14 cellular contexts compared by ENCODE assay signal in genomic region chr11:78929906-78930220, GRCh38.
A peak's percentile ranks its signal among the peaks of the same experiment; 100 is the strongest.
DNase-seq lines count a peak whose midpoint lies in the region; ATAC-seq and TF ChIP-seq lines count a peak whose summit lies in the region.
"Had no signal": no experiment of that assay in that cellular context is flagged by ENCODE, and none has a peak within 500 bp of the region (broad histone marks: within the 10 kb centered on the region; RNA-seq: fewer than 3 reads in every experiment).

No MANE protein-coding gene starts in this region.

- H3K4me1 ChIP-seq in GM23338 (ENCODE audit: insufficient read depth): peaks cover 40% of the 10 kb centered on the region
- peaks cover 45% of the 10 kb centered on the region for H3K4me1 ChIP-seq in HUES64 (ENCODE audit: insufficient read depth, low read length)
- peaks cover 59% of the 10 kb centered on the region for H3K4me1 ChIP-seq in ectodermal cell (ENCODE audit: control insufficient read depth, insufficient read depth, low read length)
- H3K4me1 ChIP-seq: BLaER1 treated with 17β-estradiol and CSF1 and Interleukin-3, amounts not matched to agents 10 nM and 100 nM had no signal

- H3K79me2 ChIP-seq in GM23338 (replicated peaks; ENCODE audit: insufficient read depth): no peaks in the 10 kb centered on the region

- ATAC-seq in GM23338: peak; percentile 40
- ATAC-seq in HG03442 (IDR thresholded peaks at IDR 0.05; ENCODE audit: unreplicated experiment): no peak
- ATAC-seq: HepG2 had no signal

- no peak overlapping the region for H3K27ac Mint-ChIP-seq in GM23338
- peak overlapping the region; percentile 68 for H3K27ac Mint-ChIP-seq in mesothelial cell of epicardium
- H3K27ac Mint-ChIP-seq: CD4-positive, CD25-positive, alpha-beta regulatory T cell had no signal

- DNase-seq in GM23338 (ENCODE audit: low spot score): no peak
- DNase-seq in mesothelial cell of epicardium (ENCODE audit: low spot score in 2 of 2, unreplicated experiment in 2 of 2): no peak
- no peak for DNase-seq in 8988T
- no peak for DNase-seq in activated naive CD4-positive, alpha-beta T cell treated with anti-CD3 and anti-CD28 coated beads, Interleukin-2, amount 50 U/mL, for 16 hours
- no peak for DNase-seq in NCI-H524 (lab: John Stamatoyannopoulos, UW)
- DNase-seq: ACHN; CD4-positive, CD25-positive, alpha-beta regulatory T cell; DMS53; GF-D8 had no signal

- 0 out of 2 replicates have a peak, but pooled peaks cover 4% of the 10 kb centered on the region for H3F3A ChIP-seq in GM23338 (replicated peaks; ENCODE audit: low read depth)

- H3K27me3 Mint-ChIP-seq in GM23338 (ENCODE audit: insufficient read depth, low read depth, poor library complexity) (peaks cover 57% of the 10 kb centered on the region), mesothelial cell of epicardium (ENCODE audit: low read depth) (no peaks in the 10 kb centered on the region)

- H3K9me3 Mint-ChIP-seq in GM23338 (peaks cover 13% of the 10 kb centered on the region), mesothelial cell of epicardium (no peaks in the 10 kb centered on the region)

- H3K4me3 ChIP-seq in GM23338: peak overlapping the region; percentile 27
- H3K4me3 ChIP-seq in HUES64 (ENCODE audit: low read length): peak overlapping the region; percentile 26; the same call in 1 of the 2 replicates
- H3K4me3 ChIP-seq in ectodermal cell (ENCODE audit: insufficient read depth, low read depth, low read length): no peak overlapping the region
- H3K4me3 ChIP-seq: BLaER1 treated with 17β-estradiol and CSF1 and Interleukin-3, amounts not matched to agents 10 nM and 100 nM had no signal

- H3K36me3 ChIP-seq in GM23338 (ENCODE audit: insufficient read depth) (no peaks in the 10 kb centered on the region), HUES64 (ENCODE audit: insufficient read depth, low read length) (no peaks in the 10 kb centered on the region), ectodermal cell (ENCODE audit: control insufficient read depth, insufficient read depth, low read length) (no peaks in the 10 kb centered on the region)
- H3K36me3 ChIP-seq: BLaER1 treated with 17β-estradiol and CSF1 and Interleukin-3, amounts not matched to agents 10 nM and 100 nM had no signal

- no peak overlapping the region for H3K9ac ChIP-seq in HUES64 (ENCODE audit: low read depth, low read length)
- H3K9ac ChIP-seq: BLaER1 treated with 17β-estradiol and CSF1 and Interleukin-3, amounts not matched to agents 10 nM and 100 nM had no signal

- 30% methylated on average over 3 of the region's 3 CpGs for WGBS in HUES64
- 27 to 31% methylated on average over 3 of the region's 3 CpGs for WGBS in ectodermal cell, 2 experiments

- H3K36me3 Mint-ChIP-seq in GM23338 (ENCODE audit: low read depth) (peaks cover 11% of the 10 kb centered on the region; the same call in 2 of the 3 replicates), mesothelial cell of epicardium (peaks cover 4% of the 10 kb centered on the region)
- H3K36me3 Mint-ChIP-seq: CD4-positive, CD25-positive, alpha-beta regulatory T cell had no signal

- peak overlapping the region; percentile 35; the same call in 2 of the 3 replicates for H3K4me3 Mint-ChIP-seq in GM23338
- no peak overlapping the region for H3K4me3 Mint-ChIP-seq in mesothelial cell of epicardium
- H3K4me3 Mint-ChIP-seq: CD4-positive, CD25-positive, alpha-beta regulatory T cell had no signal

- TF ChIP-seq CTCF in GM23338 (conservative IDR thresholded peaks at IDR 0.05; ENCODE audit: low read depth in 2 of 2) (no peak), mesothelial cell of epicardium (IDR thresholded peaks at IDR 0.05; ENCODE audit: unreplicated experiment) (no peak)

- H3K9me3 ChIP-seq in HUES64 (ENCODE audit: insufficient read depth, low read depth, low read length) (no peaks in the 10 kb centered on the region), ectodermal cell (ENCODE audit: control insufficient read depth, low read length) (no peaks in the 10 kb centered on the region)
- H3K9me3 ChIP-seq: BLaER1 treated with 17β-estradiol and CSF1 and Interleukin-3, amounts not matched to agents 10 nM and 100 nM had no signal

- no peak overlapping the region for H2AFZ ChIP-seq in GM23338

- H3K4me1 Mint-ChIP-seq in GM23338 (peaks cover 44% of the 10 kb centered on the region), mesothelial cell of epicardium (peaks cover 75% of the 10 kb centered on the region)
- H3K4me1 Mint-ChIP-seq: CD4-positive, CD25-positive, alpha-beta regulatory T cell had no signal

- H4K20me1 ChIP-seq in GM23338 (replicated peaks; ENCODE audit: insufficient read depth): no peaks in the 10 kb centered on the region; the same call in 1 of the 2 replicates
- H4K20me1 ChIP-seq: BLaER1 treated with 17β-estradiol and CSF1 and Interleukin-3, amounts not matched to agents 10 nM and 100 nM had no signal

- no peaks in the 10 kb centered on the region for H3K9me2 ChIP-seq in GM23338 (ENCODE audit: insufficient read depth)

- H3K27me3 ChIP-seq in GM23338 (ENCODE audit: insufficient read depth) (peaks cover 69% of the 10 kb centered on the region), HUES64 (ENCODE audit: insufficient read depth, low read length) (peaks cover 55% of the 10 kb centered on the region), ectodermal cell (ENCODE audit: control insufficient read depth, insufficient read depth, low read length, poor library complexity, severe bottlenecking) (no peaks in the 10 kb centered on the region)
- H3K27me3 ChIP-seq: BLaER1 treated with 17β-estradiol and CSF1 and Interleukin-3, amounts not matched to agents 10 nM and 100 nM had no signal

- peak overlapping the region; percentile 61 for H3K4me2 ChIP-seq in GM23338
- H3K4me2 ChIP-seq: BLaER1 treated with 17β-estradiol and CSF1 and Interleukin-3, amounts not matched to agents 10 nM and 100 nM had no signal

- H3K27ac ChIP-seq in GM23338 (ENCODE audit: low read depth): no peak overlapping the region
- H3K27ac ChIP-seq in HUES64 (ENCODE audit: low read depth, low read length): no peak overlapping the region; the same call in 1 of the 2 replicates
- peak overlapping the region; percentile 70 for H3K27ac ChIP-seq in ectodermal cell (ENCODE audit: insufficient read depth, low read depth, low read length, poor library complexity, severe bottlenecking)
- H3K27ac ChIP-seq: BLaER1 treated with 17β-estradiol and CSF1 and Interleukin-3, amounts not matched to agents 10 nM and 100 nM had no signal

TF ChIP-seq in GM23338, 12 proteins besides CTCF, POLR2A, EP300 and RAD21 (continues in another document):
- no peak for TF ChIP-seq JUNB (IDR thresholded peaks at IDR 0.05; ENCODE audit: unreplicated experiment)
- no peak for TF ChIP-seq POLR2AphosphoS5 (IDR thresholded peaks at IDR 0.05; ENCODE audit: low read depth)
- TF ChIP-seq ZNF114 (CRISPR knock-in tag; IDR thresholded peaks at IDR 0.05): no peak
- TF ChIP-seq STAT1 (IDR thresholded peaks at IDR 0.05; ENCODE audit: unreplicated experiment): no peak
- no peak for TF ChIP-seq EZH2 (IDR thresholded peaks at IDR 0.05; ENCODE audit: low read depth, unreplicated experiment)
- no peak for TF ChIP-seq CREB1 (CRISPR knock-in tag; IDR thresholded peaks at IDR 0.05; ENCODE audit: low read depth)
- TF ChIP-seq ZNF331 (CRISPR knock-in tag; IDR thresholded peaks at IDR 0.05; ENCODE audit: low read depth): no peak
